Comparison of ENCODE assay signal across 13 cellular contexts in genomic region chr6:20364327-20364726, GRCh38.
"Had no signal": no experiment of that assay in that cellular context is flagged by ENCODE, and none has a peak within 500 bp of the region (broad histone marks: within the 10 kb centered on the region; RNA-seq: fewer than 3 reads in every experiment).

No MANE protein-coding gene starts in this region.

- H3K9me3 ChIP-seq: ovary, right lobe of liver, stomach had no signal

- H3K4me2 ChIP-seq: smooth muscle cell had no signal

- H3K4me3 Mint-ChIP-seq: activated CD4-positive, alpha-beta memory T cell treated with anti-CD3 and anti-CD28 coated beads, Interleukin-2, amount 10 ng/mL, durations not matched to agents 7 days and 5 days had no signal

- H3K27ac ChIP-seq: ovary, right lobe of liver, stomach had no signal

- ATAC-seq: left lobe of liver had no signal

- H3K4me1 ChIP-seq: right lobe of liver, stomach had no signal

- H3K36me3 ChIP-seq: ovary, right lobe of liver, stomach had no signal

- DNase-seq: activated CD4-positive, alpha-beta memory T cell treated with anti-CD3 and anti-CD28 coated beads, Interleukin-2, amount 10 ng/mL, durations not matched to agents 7 days and 5 days; activated CD8-positive, alpha-beta memory T cell treated with anti-CD3 and anti-CD28 coated beads, Interleukin-2, amount 50 U/mL, for 4 hours; anterior cingulate cortex; erythroblast; islet precursor cell; ovary; right lobe of liver; stimulated activated CD4-positive, alpha-beta T cell treated with anti-CD3 and anti-CD28 coated beads, Interleukin-4, amount 100 ng/mL, for 4 hours; stimulated activated CD8-positive, alpha-beta memory T cell treated with anti-CD3 and anti-CD28 coated beads, Interleukin-4, amount 100 ng/mL, for 48 hours; stomach; T-helper 9 cell had no signal

- H3K27me3 Mint-ChIP-seq: activated CD4-positive, alpha-beta memory T cell treated with anti-CD3 and anti-CD28 coated beads, Interleukin-2, amount 10 ng/mL, durations not matched to agents 7 days and 5 days had no signal

- H3K4me3 ChIP-seq: ovary, right lobe of liver, smooth muscle cell, stomach had no signal

- H3K27me3 ChIP-seq: ovary, right lobe of liver, stomach had no signal
